21 cellular contexts compared by ENCODE assay signal in the genomic region with DNA sequence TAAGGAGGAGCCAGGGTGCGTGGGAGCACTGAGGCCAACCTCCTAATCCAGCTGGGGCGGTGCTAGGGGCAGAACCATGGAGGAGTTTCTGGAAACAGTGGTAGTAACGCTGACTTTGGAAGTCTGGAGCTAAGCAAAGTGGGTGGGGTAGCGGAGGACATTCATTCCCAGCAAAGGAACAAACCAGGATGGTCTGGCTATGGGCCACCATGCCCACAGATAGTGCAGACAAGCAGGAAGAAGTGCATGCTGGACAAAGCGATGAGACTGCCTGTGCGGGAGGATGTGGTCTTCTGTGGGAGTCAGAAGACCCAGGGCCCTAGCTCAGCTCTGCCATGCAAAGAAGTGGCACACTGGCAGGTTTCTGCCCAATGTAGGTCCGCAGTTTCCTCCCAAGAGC.
DNase-seq lines count a peak whose midpoint lies in the region; TF ChIP-seq lines count a peak whose summit lies in the region.
"Had no signal": no experiment of that assay in that cellular context is flagged by ENCODE, and none has a peak within 500 bp of the region (broad histone marks: within the 10 kb centered on the region; RNA-seq: fewer than 3 reads in every experiment).

No MANE protein-coding gene starts in this region.

- no peak overlapping the region for H4K91ac ChIP-seq in neuronal stem cell (ENCODE audit: low read depth, low read length, poor library complexity)

- H2BK12ac ChIP-seq in neuronal stem cell (ENCODE audit: low read length): no peak overlapping the region

- H3K36me3 ChIP-seq in endodermal cell (ENCODE audit: control insufficient read depth, insufficient read depth, low read length) (no peaks in the 10 kb centered on the region), neuronal stem cell (replicated peaks in 1 of 2; ENCODE audit: control insufficient read depth in 2 of 2, insufficient read depth in 2 of 2, low read length in 2 of 2) (peaks cover 0 to 2% of the 10 kb centered on the region in 2 donors)
- H3K36me3 ChIP-seq: BLaER1 treated with 17β-estradiol and CSF1 and Interleukin-3, amounts not matched to agents 10 nM and 100 nM had no signal

- H2BK15ac ChIP-seq in neuronal stem cell (ENCODE audit: low read length): peak overlapping the region; percentile 60

- H3K27me3 ChIP-seq in endodermal cell (ENCODE audit: control insufficient read depth, insufficient read depth, low read length, poor library complexity, severe bottlenecking) (no peaks in the 10 kb centered on the region), neuronal stem cell (ENCODE audit: control insufficient read depth in 3 of 3, insufficient read depth in 3 of 3, low read depth in 1 of 3, low read length in 3 of 3) (peaks cover 0 to 3% (median 0%) of the 10 kb centered on the region in 3 experiments)

- H3K9me3 Mint-ChIP-seq in endodermal cell: no peaks in the 10 kb centered on the region
- H3K9me3 Mint-ChIP-seq: CD4-positive, alpha-beta T cell; CD8-positive, alpha-beta T cell had no signal

- H3K9me3 ChIP-seq in endodermal cell (ENCODE audit: control insufficient read depth, low read length): no peaks in the 10 kb centered on the region
- no peaks in the 10 kb centered on the region for H3K9me3 ChIP-seq in neuronal stem cell (replicated peaks in 1 of 2; ENCODE audit: control insufficient read depth in 2 of 2, insufficient read depth in 1 of 2, low read depth in 1 of 2, low read length in 2 of 2)
- H3K9me3 ChIP-seq: A549; BLaER1 treated with 17β-estradiol and CSF1 and Interleukin-3, amounts not matched to agents 10 nM and 100 nM; Caco-2 had no signal

- H3K4me3 ChIP-seq in endodermal cell (ENCODE audit: low read length) (no peak overlapping the region), neuronal stem cell (ENCODE audit: low read length in 2 of 2) (no peak overlapping the region)
- H3K4me3 ChIP-seq: A549; BLaER1 treated with 17β-estradiol and CSF1 and Interleukin-3, amounts not matched to agents 10 nM and 100 nM; GM12878 had no signal

- H3K18ac ChIP-seq in neuronal stem cell (ENCODE audit: low read length): no peak overlapping the region

- H3K23ac ChIP-seq in neuronal stem cell (ENCODE audit: low read depth, low read length, poor library complexity): no peak overlapping the region

- no peak overlapping the region for H2BK120ac ChIP-seq in neuronal stem cell (ENCODE audit: low read depth, low read length)

- no peak overlapping the region for H3K4me2 ChIP-seq in neuronal stem cell (ENCODE audit: insufficient read depth, low read length, poor library complexity, severe bottlenecking)
- H3K4me2 ChIP-seq: A549; BLaER1 treated with 17β-estradiol and CSF1 and Interleukin-3, amounts not matched to agents 10 nM and 100 nM had no signal

- peaks cover 7% of the 10 kb centered on the region for H3K27me3 Mint-ChIP-seq in endodermal cell (ENCODE audit: insufficient read depth)
- H3K27me3 Mint-ChIP-seq: CD4-positive, alpha-beta T cell had no signal

- DNase-seq in RPMI7951 (ENCODE audit: low read depth): peak; percentile 19
- no peak for DNase-seq in endodermal cell
- no peak for DNase-seq in neuronal stem cell (ENCODE audit: low spot score)
- no peak for DNase-seq in HT-29 (ENCODE audit: low spot score)
- no peak for DNase-seq in GM19240 (ENCODE audit: insufficient read length, low spot score)
- DNase-seq in DMS53 (lab: John Stamatoyannopoulos, UW): no peak
- DNase-seq: AML-193; Caco-2; Calu3; CD4-positive, alpha-beta T cell; CD8-positive, alpha-beta T cell; DMS79; DND-41; EL; GDM1 had no signal

- TF ChIP-seq CTCF in endodermal cell (conservative IDR thresholded peaks at IDR 0.05): no peak

- H3K79me1 ChIP-seq in neuronal stem cell (ENCODE audit: low read depth, low read length): no peaks in the 10 kb centered on the region

- peaks cover 20% of the 10 kb centered on the region for H3K4me1 Mint-ChIP-seq in endodermal cell
- H3K4me1 Mint-ChIP-seq: B cell had no signal

- no peak overlapping the region for H3K4me3 Mint-ChIP-seq in endodermal cell
- H3K4me3 Mint-ChIP-seq: B cell; CD4-positive, alpha-beta T cell; CD8-positive, alpha-beta T cell had no signal

- no peak overlapping the region for H3K27ac ChIP-seq in endodermal cell (ENCODE audit: low read depth, low read length)
- H3K27ac ChIP-seq in neuronal stem cell (replicated peaks; ENCODE audit: low read length): no peak overlapping the region
- H3K27ac ChIP-seq: 22Rv1; A549; BLaER1 treated with 17β-estradiol and CSF1 and Interleukin-3, amounts not matched to agents 10 nM and 100 nM; C4-2B had no signal

- peak overlapping the region; percentile 49 for H3K27ac Mint-ChIP-seq in endodermal cell
- H3K27ac Mint-ChIP-seq: B cell; CD4-positive, alpha-beta T cell; CD8-positive, alpha-beta T cell had no signal

- H2BK5ac ChIP-seq in neuronal stem cell (ENCODE audit: low read length): no peak overlapping the region

- no peak overlapping the region for H2AFZ ChIP-seq in neuronal stem cell (ENCODE audit: low read length)

- H3K4ac ChIP-seq in neuronal stem cell (ENCODE audit: low read length): no peak overlapping the region

- H3K4me1 ChIP-seq in endodermal cell (ENCODE audit: control insufficient read depth, insufficient read depth, low read length): peaks cover 3% of the 10 kb centered on the region
- peaks cover 0 to 20% of the 10 kb centered on the region in 2 donors for H3K4me1 ChIP-seq in neuronal stem cell (ENCODE audit: control insufficient read depth in 2 of 2, insufficient read depth in 1 of 2, low read depth in 1 of 2, low read length in 2 of 2)
- H3K4me1 ChIP-seq: Caco-2 had no signal

- no peaks in the 10 kb centered on the region for H3K36me3 Mint-ChIP-seq in endodermal cell (ENCODE audit: low read depth)
- H3K36me3 Mint-ChIP-seq: CD8-positive, alpha-beta T cell had no signal

- H2AK5ac ChIP-seq in neuronal stem cell (ENCODE audit: low read depth, low read length): no peak overlapping the region

- H3K9ac ChIP-seq in endodermal cell (ENCODE audit: extremely low read depth, low read length, poor library complexity, severe bottlenecking) (no peak overlapping the region), neuronal stem cell (ENCODE audit: low read depth, low read length, poor library complexity) (peak overlapping the region; percentile 40)
- H3K9ac ChIP-seq: BLaER1 treated with 17β-estradiol and CSF1 and Interleukin-3, amounts not matched to agents 10 nM and 100 nM had no signal

- WGBS in endodermal cell (ENCODE audit: insufficient coverage in 1 of 2, insufficient read length in 1 of 2), 2 experiments: 95 to 100% methylated on average over 5 to 7 of the region's 7 CpGs
- WGBS in neuronal stem cell (ENCODE audit: extremely low coverage in 2 of 2, insufficient read length in 2 of 2, insufficient replicate concordance in 1 of 2), 2 donors: no CpG with 5 or more reads among the region's 7 CpGs

- H4K8ac ChIP-seq in neuronal stem cell (ENCODE audit: low read depth, low read length): no peak overlapping the region

- no peak overlapping the region for H3K14ac ChIP-seq in neuronal stem cell (ENCODE audit: low read length)
